In genomic region chr13:24073657-24074056, GRCh38 we compare ENCODE assay signal across 18 cellular contexts.
"Had no signal": no experiment of that assay in that cellular context is flagged by ENCODE, and none has a peak within 500 bp of the region (broad histone marks: within the 10 kb centered on the region; RNA-seq: fewer than 3 reads in every experiment).

No MANE protein-coding gene starts in this region.

- H3K27ac ChIP-seq: colonic mucosa, esophagus muscularis mucosa, foreskin keratinocyte, gastroesophageal sphincter, heart left ventricle, hepatocyte, left lung, lower lobe of right lung had no signal

- H3K36me3 ChIP-seq: colonic mucosa, esophagus muscularis mucosa, gastroesophageal sphincter, heart left ventricle, left lung, lower lobe of right lung had no signal

- DNase-seq: cerebellar nuclear complex; colonic mucosa; cortex of kidney; effector CD8-positive, alpha-beta T cell; effector memory CD8-positive, alpha-beta T cell; endodermal cell; foreskin keratinocyte; heart left ventricle; hypothalamus; left cardiac atrium; left lung; left ventricle myocardium superior; lower lobe of right lung; mesenchymal stem cell; mucosa of descending colon had no signal

- H3K9me3 ChIP-seq: colonic mucosa, esophagus muscularis mucosa, gastroesophageal sphincter, heart left ventricle, left lung, lower lobe of right lung, mucosa of descending colon had no signal

- H3K4me1 ChIP-seq: foreskin keratinocyte had no signal

- H3K27me3 ChIP-seq: colonic mucosa, esophagus muscularis mucosa, gastroesophageal sphincter, heart left ventricle, hepatocyte, left lung had no signal

- ATAC-seq: effector memory CD8-positive, alpha-beta T cell; foreskin keratinocyte; gastroesophageal sphincter; heart left ventricle; left cardiac atrium; left lung; left ventricle myocardium superior; lower lobe of right lung; mucosa of descending colon had no signal

- H3K4me3 ChIP-seq: colonic mucosa, esophagus muscularis mucosa, gastroesophageal sphincter, heart left ventricle, hepatocyte, left lung, lower lobe of right lung, mucosa of descending colon had no signal
